In the genomic region with DNA sequence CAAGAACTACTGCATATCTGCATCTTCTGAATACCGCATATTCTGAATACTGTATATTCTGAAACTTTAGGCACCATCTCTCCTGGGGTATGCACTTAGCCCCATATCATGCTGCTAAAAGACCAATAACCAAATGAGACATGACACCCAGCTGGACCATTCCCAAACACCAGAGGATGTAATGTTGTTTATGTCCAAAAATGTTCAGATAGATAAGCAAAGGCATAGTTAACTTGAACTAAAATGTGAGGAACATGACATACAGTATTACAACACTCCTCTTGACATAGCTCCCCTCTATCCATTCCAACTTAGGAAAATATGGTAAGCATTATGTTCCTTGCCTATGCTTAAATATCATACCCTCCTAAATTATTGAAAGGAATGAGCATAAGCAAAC, we compare ENCODE assay signal across 16 cellular contexts.
DNase-seq lines count a peak whose midpoint lies in the region; ATAC-seq and TF ChIP-seq lines count a peak whose summit lies in the region.
"Had no signal": no experiment of that assay in that cellular context is flagged by ENCODE, and none has a peak within 500 bp of the region (broad histone marks: within the 10 kb centered on the region; RNA-seq: fewer than 3 reads in every experiment).

No MANE protein-coding gene starts in this region.

- ATAC-seq in IMR-90 (ENCODE audit: low read depth) (no peak; the same call in 1 of the 2 replicates), HG02885 (IDR thresholded peaks at IDR 0.05; ENCODE audit: poor library complexity, unreplicated experiment) (no peak)
- ATAC-seq: GM12878, HCT116, HepG2 had no signal

- no peaks in the 10 kb centered on the region for H3K79me1 ChIP-seq in IMR-90 (ENCODE audit: low read depth in 1 of 2, low read length in 2 of 2)

- no peak overlapping the region for H4K8ac ChIP-seq in IMR-90 (ENCODE audit: low read depth in 2 of 2, low read length in 2 of 2)

- TF ChIP-seq RAD21 in IMR-90 (IDR thresholded peaks at IDR 0.05; ENCODE audit: low read length): no peak

- H3K9ac ChIP-seq in IMR-90 (ENCODE audit: low read depth, low read length): no peak overlapping the region
- H3K9ac ChIP-seq: BLaER1 had no signal

- POLR2A ChIA-PET in IMR-90 (lab: Charles Lee; ENCODE audit: unreplicated experiment): no interaction called here

- CTCF ChIA-PET in IMR-90 (lab: Yijun Ruan, JAX): interaction anchor here (0.7 kb wide), 1 partner anchor 487 kb away, joined by 4 read pairs; no protein-coding TSS in a partner anchor

- no peaks in the 10 kb centered on the region for H3K9me1 ChIP-seq in IMR-90 (ENCODE audit: insufficient read depth, low read length)

- no peak overlapping the region for H2AFZ ChIP-seq in IMR-90 (replicated peaks; ENCODE audit: low read length, poor library complexity)

- no peak overlapping the region for H3K18ac ChIP-seq in IMR-90 (ENCODE audit: low read depth, low read length)

- H4K5ac ChIP-seq in IMR-90 (ENCODE audit: low read depth, low read length): no peak overlapping the region

- no peak for TF ChIP-seq POLR2A in IMR-90 (IDR thresholded peaks at IDR 0.05; ENCODE audit: low read depth, low read length)
- TF ChIP-seq POLR2A in uterus (IDR thresholded peaks at IDR 0.05): no peak

- no peak overlapping the region for H2BK15ac ChIP-seq in IMR-90 (ENCODE audit: low read depth, low read length)

- no peak for TF ChIP-seq CTCF in IMR-90 (conservative IDR thresholded peaks at IDR 0.05; ENCODE audit: low read depth, low read length)
- TF ChIP-seq CTCF in choroid plexus epithelial cell (conservative IDR thresholded peaks at IDR 0.05; ENCODE audit: low read depth, low read length): no peak
- TF ChIP-seq CTCF in fibroblast of the aortic adventitia (IDR thresholded peaks at IDR 0.05; ENCODE audit: insufficient read depth, low read length): no peak
- TF ChIP-seq CTCF in uterus (IDR thresholded peaks at IDR 0.05): no peak

- BruUV-seq in IMR-90 (replicated peaks; lab: Mats Ljungman, UMichigan): no TSS peak

- intact Hi-C loops in IMR-90 (cut with micrococcal nuclease) (no loop called here), uterus (cut with DNase I; ENCODE audit: low total_unique reads) (no loop called here)

- no peak overlapping the region for H2BK120ac ChIP-seq in IMR-90 (ENCODE audit: low read depth, low read length)

- H3K36me3 ChIP-seq in IMR-90 (ENCODE audit: control insufficient read depth, insufficient read depth, low read length) (no peaks in the 10 kb centered on the region), uterus (no peaks in the 10 kb centered on the region)
- H3K36me3 ChIP-seq: BLaER1 had no signal

- H3K27me3 ChIP-seq in IMR-90 (ENCODE audit: control insufficient read depth, insufficient read depth, low read length): no peaks in the 10 kb centered on the region
- H3K27me3 ChIP-seq in uterus: no peaks in the 10 kb centered on the region
- H3K27me3 ChIP-seq: BLaER1 had no signal

- DNase-seq in IMR-90 (peak; percentile 32), choroid plexus epithelial cell (ENCODE audit: low read depth) (peak; percentile 59), fibroblast of the aortic adventitia (ENCODE audit: low read depth) (peak; percentile 33), NCI-H2029 (lab: John Stamatoyannopoulos, UW) (no peak), uterus (no peak), D341Med (ENCODE audit: low spot score) (no peak)
- DNase-seq: ACHN; CD4-positive, alpha-beta memory T cell; DMS79 treated with DMSO at 0.1 percent for 48 hours; GOT3; H7 had no signal

- no peak overlapping the region for H3K4me2 ChIP-seq in IMR-90 (ENCODE audit: low read depth, low read length)
- H3K4me2 ChIP-seq: BLaER1 had no signal

- H3K14ac ChIP-seq in IMR-90 (replicated peaks; ENCODE audit: low read depth, low read length): no peak overlapping the region

- no peak overlapping the region for H2BK20ac ChIP-seq in IMR-90 (ENCODE audit: low read depth, low read length)

- H3K9me3 ChIP-seq in IMR-90 (ENCODE audit: control insufficient read depth, insufficient read depth, low read length): no peaks in the 10 kb centered on the region
- no peaks in the 10 kb centered on the region for H3K9me3 ChIP-seq in uterus
- H3K9me3 ChIP-seq: BLaER1 had no signal

- no peak overlapping the region for H2BK5ac ChIP-seq in IMR-90 (ENCODE audit: low read depth, low read length, poor library complexity, severe bottlenecking)

- no peak overlapping the region for H2AK9ac ChIP-seq in IMR-90 (replicated peaks; ENCODE audit: low read depth, low read length, poor library complexity)

- WGBS in IMR-90 (ENCODE audit: extremely low coverage in 2 of 2, insufficient read length in 1 of 2), 2 experiments: no CpG with 5 or more reads among the region's 1 CpG

- dilution Hi-C loops in IMR-90 (cut with HindIII; ENCODE audit: low sequenced_read_pairs, unreplicated experiment): no loop called here

- H3K27ac ChIP-seq in IMR-90 (ENCODE audit: insufficient read depth, low read length) (no peak overlapping the region), uterus (no peak overlapping the region)
- H3K27ac ChIP-seq: BLaER1 had no signal

- H3K4me1 ChIP-seq in IMR-90 (ENCODE audit: control insufficient read depth, insufficient read depth, low read length) (no peaks in the 10 kb centered on the region), uterus (no peaks in the 10 kb centered on the region)
- H3K4me1 ChIP-seq: BLaER1 had no signal

- H3K4me3 ChIP-seq in IMR-90 (ENCODE audit: insufficient read depth, low read depth, low read length) (no peak overlapping the region), choroid plexus epithelial cell (ENCODE audit: low read depth, low read length) (no peak overlapping the region), fibroblast of the aortic adventitia (ENCODE audit: low read depth, low read length) (no peak overlapping the region), uterus (no peak overlapping the region)
- H3K4me3 ChIP-seq: BLaER1, GM12878 had no signal

- no peaks in the 10 kb centered on the region for H4K20me1 ChIP-seq in IMR-90 (ENCODE audit: insufficient read depth, low read length)
- H4K20me1 ChIP-seq: BLaER1 had no signal

- no peak overlapping the region for H4K91ac ChIP-seq in IMR-90 (ENCODE audit: insufficient read depth, low read depth, low read length)

- H2AK5ac ChIP-seq in IMR-90 (ENCODE audit: low read depth, low read length): no peak overlapping the region

- H3K56ac ChIP-seq in IMR-90 (ENCODE audit: extremely low read depth, insufficient read depth, low read length): no peak overlapping the region

- no peak overlapping the region for H3K23ac ChIP-seq in IMR-90 (ENCODE audit: low read depth, low read length)

- no peak overlapping the region for H3K4ac ChIP-seq in IMR-90 (ENCODE audit: low read depth, low read length)

- in situ Hi-C loops in IMR-90 (cut with MboI; ENCODE audit: low sequenced_read_pairs): no loop called here

TF ChIP-seq in IMR-90, 13 proteins besides CTCF, POLR2A, EP300 and RAD21:
- TF ChIP-seq, protein P1, sequence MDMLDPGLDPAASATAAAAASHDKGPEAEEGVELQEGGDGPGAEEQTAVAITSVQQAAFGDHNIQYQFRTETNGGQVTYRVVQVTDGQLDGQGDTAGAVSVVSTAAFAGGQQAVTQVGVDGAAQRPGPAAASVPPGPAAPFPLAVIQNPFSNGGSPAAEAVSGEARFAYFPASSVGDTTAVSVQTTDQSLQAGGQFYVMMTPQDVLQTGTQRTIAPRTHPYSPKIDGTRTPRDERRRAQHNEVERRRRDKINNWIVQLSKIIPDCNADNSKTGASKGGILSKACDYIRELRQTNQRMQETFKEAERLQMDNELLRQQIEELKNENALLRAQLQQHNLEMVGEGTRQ (IDR thresholded peaks at IDR 0.05; ENCODE audit: low read depth, low read length): no peak
- TF ChIP-seq, protein P2, sequence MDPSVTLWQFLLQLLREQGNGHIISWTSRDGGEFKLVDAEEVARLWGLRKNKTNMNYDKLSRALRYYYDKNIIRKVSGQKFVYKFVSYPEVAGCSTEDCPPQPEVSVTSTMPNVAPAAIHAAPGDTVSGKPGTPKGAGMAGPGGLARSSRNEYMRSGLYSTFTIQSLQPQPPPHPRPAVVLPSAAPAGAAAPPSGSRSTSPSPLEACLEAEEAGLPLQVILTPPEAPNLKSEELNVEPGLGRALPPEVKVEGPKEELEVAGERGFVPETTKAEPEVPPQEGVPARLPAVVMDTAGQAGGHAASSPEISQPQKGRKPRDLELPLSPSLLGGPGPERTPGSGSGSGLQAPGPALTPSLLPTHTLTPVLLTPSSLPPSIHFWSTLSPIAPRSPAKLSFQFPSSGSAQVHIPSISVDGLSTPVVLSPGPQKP (IDR thresholded peaks at IDR 0.05; ENCODE audit: borderline replicate concordance, low read depth, low read length): no peak
- TF ChIP-seq RFX5 (IDR thresholded peaks at IDR 0.05; ENCODE audit: low read depth, low read length) (no peak), CHD1 (IDR thresholded peaks at IDR 0.05; ENCODE audit: low read depth, low read length) (no peak), BHLHE40 (IDR thresholded peaks at IDR 0.05; ENCODE audit: low read depth, low read length) (no peak), CEBPB (IDR thresholded peaks at IDR 0.05; ENCODE audit: low read depth, low read length) (no peak), RCOR1 (IDR thresholded peaks at IDR 0.05; ENCODE audit: insufficient replicate concordance, low read length) (no peak), FOS (IDR thresholded peaks at IDR 0.05; ENCODE audit: low read depth, low read length) (no peak), MAZ (IDR thresholded peaks at IDR 0.05; ENCODE audit: borderline replicate concordance, low read depth, low read length) (no peak), SMC3 (IDR thresholded peaks at IDR 0.05; ENCODE audit: low read depth, low read length) (no peak), MXI1 (IDR thresholded peaks at IDR 0.05; ENCODE audit: borderline replicate concordance, low read depth, low read length) (no peak), NFE2L2 (IDR thresholded peaks at IDR 0.05; ENCODE audit: low read depth, low read length) (no peak), MAFK (IDR thresholded peaks at IDR 0.05; ENCODE audit: low read depth, low read length) (no peak)

Comparison
In these comparisons a context has a peak if more than half of its experiments do, and no peak if none do; other contexts are left out.
1. DNase-seq: peak in IMR-90 (single experiment), choroid plexus epithelial cell (single experiment) and fibroblast of the aortic adventitia (single experiment); none in NCI-H2029 (single experiment), uterus (0 of 2) and D341Med (single experiment).